Comparison of ENCODE assay signal across 14 cellular contexts in the genomic region with DNA sequence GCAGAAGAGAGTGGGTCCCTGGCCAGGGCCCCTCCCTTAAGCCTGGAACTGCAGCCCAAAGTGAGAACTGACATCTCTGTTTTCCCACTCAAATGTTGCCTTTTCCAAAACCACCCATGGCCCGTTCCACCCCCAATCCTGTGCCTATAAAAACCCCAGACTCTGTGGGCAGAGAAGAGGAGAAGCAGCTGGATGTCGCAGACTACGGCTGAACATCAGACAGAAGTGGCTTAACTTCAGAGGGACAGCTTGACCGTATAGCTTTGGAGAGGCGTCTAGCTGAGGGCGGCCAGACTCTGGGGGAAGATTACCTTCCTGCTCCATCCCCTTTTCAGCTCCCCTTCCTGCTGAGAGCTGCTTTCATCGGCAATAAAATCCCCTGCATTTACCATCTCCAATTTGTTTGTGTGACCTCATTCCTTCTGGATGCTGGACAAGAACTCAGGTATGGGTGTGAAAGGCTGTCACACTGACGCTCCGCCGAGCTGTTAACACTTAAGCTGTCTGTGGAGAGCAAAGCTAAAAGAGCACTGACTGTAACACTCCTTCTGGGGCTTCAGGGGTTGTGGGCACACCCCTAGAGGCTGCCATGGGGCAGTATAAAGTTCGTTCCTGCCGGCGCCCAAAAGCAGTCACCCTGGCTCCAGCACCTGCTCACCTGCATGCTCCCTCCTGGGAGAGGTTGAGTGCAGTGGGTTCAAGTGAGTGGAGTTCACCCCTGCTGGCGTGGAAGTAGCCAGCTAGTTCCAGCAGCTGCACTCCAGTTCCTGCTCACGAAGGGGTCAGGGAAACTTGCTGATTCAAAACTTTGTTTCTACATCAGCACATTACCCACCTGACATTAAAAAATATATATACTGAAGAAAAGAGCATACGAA. TPM values are rescaled to one million over a fixed set of nuclear protein-coding genes. Genes with fewer than 3 reads are reported as not detected.
DNase-seq lines count a peak whose midpoint lies in the region; ATAC-seq, FAIRE-seq and TF ChIP-seq lines count a peak whose summit lies in the region.
"Had no signal": no experiment of that assay in that cellular context is flagged by ENCODE, and none has a peak within 500 bp of the region (broad histone marks: within the 10 kb centered on the region; RNA-seq: fewer than 3 reads in every experiment).

No MANE protein-coding gene starts in this region.

- H3K27me3 ChIP-seq in breast epithelium = no peaks in the 10 kb centered on the region
- H3K27me3 ChIP-seq: BLaER1 treated with 17β-estradiol and CSF1 and Interleukin-3, amounts not matched to agents 10 nM and 100 nM had no signal

- ATAC-seq in mucosa of descending colon = peak; percentile 47

- DNase-seq in NCI-H1105 treated with DMSO at 0.1 percent for 48 hours (lab: John Stamatoyannopoulos, UW) = peak; percentile 33
- no peak for DNase-seq in NCI-H1105 (lab: John Stamatoyannopoulos, UW)
- DNase-seq in NCI-H2029 (lab: John Stamatoyannopoulos, UW) = peak; percentile 33
- DNase-seq in SHP77 treated with DMSO at 0.1 percent for 48 hours (lab: John Stamatoyannopoulos, UW) = peak; percentile 44
- DNase-seq in mucosa of descending colon = no peak
- no peak for DNase-seq in breast epithelium (ENCODE audit: low spot score in 2 of 2)
- no peak for DNase-seq in GM19240 (ENCODE audit: insufficient read length, low spot score)
- DNase-seq in frontal cortex (ENCODE audit: low spot score in 2 of 2) = no peak
- DNase-seq: DMS 273 treated with DMSO at 0.1 percent for 48 hours, EL, MV-4-11, NCI-H1694 treated with DMSO at 0.1 percent for 48 hours had no signal

- intact Hi-C loops in mucosa of descending colon (cut with DNase I, micrococcal nuclease) = no loop called here
- intact Hi-C loops in breast epithelium (cut with DNase I; ENCODE audit: low total_unique reads) = no loop called here

- no peaks in the 10 kb centered on the region for H3K4me1 ChIP-seq in mucosa of descending colon (ENCODE audit: low read depth)
- no peaks in the 10 kb centered on the region for H3K4me1 ChIP-seq in breast epithelium
- H3K4me1 ChIP-seq: SJSA1 had no signal

- TF ChIP-seq CTCF in mucosa of descending colon (IDR thresholded peaks at IDR 0.05) (no peak), breast epithelium (IDR thresholded peaks at IDR 0.05) (no peak)

- H3K4me3 ChIP-seq in mucosa of descending colon (no peak overlapping the region), breast epithelium (no peak overlapping the region)
- H3K4me3 ChIP-seq: BLaER1 treated with 17β-estradiol and CSF1 and Interleukin-3, amounts not matched to agents 10 nM and 100 nM; SJSA1 had no signal

- no peak for TF ChIP-seq POLR2A in breast epithelium (IDR thresholded peaks at IDR 0.05)

- no peak for FAIRE-seq in frontal cortex (lab: Jason Lieb, UNC)

- peak overlapping the region in 1 of 2 donors; percentile 40 for H3K27ac ChIP-seq in breast epithelium
- H3K27ac ChIP-seq: BLaER1 treated with 17β-estradiol and CSF1 and Interleukin-3, amounts not matched to agents 10 nM and 100 nM; SJSA1 had no signal

- H3K36me3 ChIP-seq in mucosa of descending colon (ENCODE audit: low read depth) = no peaks in the 10 kb centered on the region
- no peaks in the 10 kb centered on the region for H3K36me3 ChIP-seq in breast epithelium
- H3K36me3 ChIP-seq: BLaER1 treated with 17β-estradiol and CSF1 and Interleukin-3, amounts not matched to agents 10 nM and 100 nM; SJSA1 had no signal

- no peaks in the 10 kb centered on the region for H3K9me3 ChIP-seq in mucosa of descending colon
- H3K9me3 ChIP-seq in breast epithelium = no peaks in the 10 kb centered on the region
- H3K9me3 ChIP-seq: SJSA1 had no signal

RNA-seq across cellular contexts. Expression of a gene that starts 19.6 kb away (rescaled TPM):
- total RNA-seq in mucosa of descending colon (1 to 10 TPM; 1.6 to 8.4 (median 3.0) TPM), breast epithelium (10 to 100 TPM in 2 of 3 donors, 1 to 10 TPM in 1; 9.0 to 23.1 (median 17.0) TPM), frontal cortex (12.6 TPM)

Comparison
In these comparisons a context has a peak if more than half of its experiments do, and no peak if none do; other contexts are left out.
1. DNase-seq: peak in NCI-H1105 treated with DMSO at 0.1 percent for 48 hours (single experiment), NCI-H2029 (single experiment) and SHP77 treated with DMSO at 0.1 percent for 48 hours (single experiment); none in NCI-H1105 (single experiment), mucosa of descending colon (0 of 3), breast epithelium (0 of 2), GM19240 (single experiment) and frontal cortex (0 of 2).